ENCODE assay signal across 8 cellular contexts in the genomic region with DNA sequence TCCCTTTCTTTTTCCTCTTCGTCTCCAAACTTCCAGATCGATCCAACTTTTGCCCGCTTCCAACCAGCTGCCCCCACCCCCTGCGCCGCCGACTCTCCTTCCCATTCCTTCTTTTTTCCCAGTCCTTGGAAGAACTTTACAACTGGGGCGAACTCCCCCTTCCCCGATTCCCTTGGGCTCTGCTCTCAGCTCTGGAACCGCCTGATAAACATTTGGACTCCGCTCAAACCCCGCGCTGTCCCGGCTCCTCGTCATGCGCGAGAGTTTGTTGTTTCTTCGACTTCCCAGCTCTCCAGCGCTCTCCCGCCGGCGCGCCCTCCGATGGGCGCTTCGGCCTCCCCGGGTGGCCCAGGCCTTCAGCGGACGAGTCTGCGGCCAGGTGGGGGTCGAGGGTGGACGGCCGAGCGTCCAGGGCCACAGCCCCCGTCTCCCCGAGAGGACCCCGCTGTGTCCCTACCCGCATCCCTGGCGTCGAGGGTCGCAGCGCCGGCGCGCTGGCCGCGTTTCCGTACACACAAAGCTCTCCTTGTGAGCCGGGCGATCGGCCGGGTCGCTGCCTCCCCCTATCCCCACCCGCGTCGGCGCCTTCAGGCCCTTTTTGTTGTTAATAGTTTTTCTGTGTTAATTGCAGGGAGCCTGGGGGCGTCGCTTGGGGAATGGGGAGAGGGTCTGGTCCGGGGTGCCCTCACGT. TPM values are rescaled to one million over a fixed set of nuclear protein-coding genes. Genes with fewer than 3 reads are reported as not detected.
DNase-seq lines count a peak whose midpoint lies in the region; ATAC-seq lines count a peak whose summit lies in the region.

No MANE protein-coding gene starts in this region.

- no peaks in the 10 kb centered on the region for H3K27me3 ChIP-seq in rectal smooth muscle tissue (ENCODE audit: control insufficient read depth, insufficient read depth, low read length)

- H3K27ac ChIP-seq in rectal smooth muscle tissue (ENCODE audit: low read depth, low read length): peak overlapping the region; percentile 96

- H3K27me3 Mint-ChIP-seq in activated naive CD8-positive, alpha-beta T cell: peaks cover 2% of the 10 kb centered on the region

- no peaks in the 10 kb centered on the region for H3K36me3 Mint-ChIP-seq in activated naive CD8-positive, alpha-beta T cell

- peak overlapping the region; percentile 91 for H3K4me3 Mint-ChIP-seq in activated naive CD8-positive, alpha-beta T cell

- H3K36me3 ChIP-seq in rectal smooth muscle tissue (ENCODE audit: control insufficient read depth, insufficient read depth, low read length): peaks cover 17% of the 10 kb centered on the region

- peaks cover 15% of the 10 kb centered on the region for H3K4me1 ChIP-seq in rectal smooth muscle tissue (ENCODE audit: control insufficient read depth, insufficient read depth, low read length)

- peaks cover 15% of the 10 kb centered on the region for H3K4me1 Mint-ChIP-seq in activated naive CD8-positive, alpha-beta T cell (ENCODE audit: low read depth)

- intact Hi-C loops in left cardiac atrium (cut with DNase I): no loop called here

- peak overlapping the region; percentile 91 for H3K9ac ChIP-seq in rectal smooth muscle tissue (ENCODE audit: low read length)

- ATAC-seq in left cardiac atrium (peak; percentile 80 to 82), GM21619 (IDR thresholded peaks at IDR 0.05; ENCODE audit: unreplicated experiment) (no peak)

- peak; percentile 29 for DNase-seq in stimulated activated CD4-positive, alpha-beta T cell treated with anti-CD3 and anti-CD28 coated beads, Interleukin-4, amount 100 ng/mL, for 1 hour
- DNase-seq in stimulated activated CD4-positive, alpha-beta T cell treated with anti-CD3 and anti-CD28 coated beads, Interleukin-4, amount 100 ng/mL, for 24 hours: no peak
- DNase-seq in left cardiac atrium (peak; percentile 71), iPS-NIHi11 (ENCODE audit: low spot score) (no peak), putamen (ENCODE audit: low spot score) (no peak)

- peak overlapping the region; percentile 94 for H3K4me3 ChIP-seq in rectal smooth muscle tissue (ENCODE audit: low read length)

- no peaks in the 10 kb centered on the region for H3K9me3 Mint-ChIP-seq in activated naive CD8-positive, alpha-beta T cell (ENCODE audit: low read depth)

- peak overlapping the region; percentile 71 for H3K27ac Mint-ChIP-seq in activated naive CD8-positive, alpha-beta T cell

RNA-seq across cellular contexts. Expression of a gene that starts 0.8 kb away (rescaled TPM):
- 10 to 100 TPM; 51.2 to 52.2 TPM for total RNA-seq in left cardiac atrium

RNA-seq across cellular contexts. Expression of a gene that starts 7.5 kb away (rescaled TPM):
- total RNA-seq in left cardiac atrium: 10 to 100 TPM; 79.4 to 95.7 TPM

RNA-seq across cellular contexts. Expression of a gene that starts 22.0 kb away (rescaled TPM):
- 10 to 100 TPM in 1 of 2 donors, 1 to 10 TPM in 1; 8.2 to 12.0 TPM for total RNA-seq in left cardiac atrium

RNA-seq across cellular contexts. Expression of a gene that starts 34.3 kb away (rescaled TPM):
- 10 to 100 TPM; 63.5 to 73.1 TPM for total RNA-seq in left cardiac atrium

RNA-seq across cellular contexts. Expression of a gene that starts 45.8 kb away (rescaled TPM):
- total RNA-seq in left cardiac atrium: under 1 TPM in 1 of 2 donors, not detected in 1; 0.12 TPM

Comparison
In these comparisons a context has a peak if more than half of its experiments do, and no peak if none do; other contexts are left out.
1. DNase-seq: peak in stimulated activated CD4-positive, alpha-beta T cell treated with anti-CD3 and anti-CD28 coated beads, Interleukin-4, amount 100 ng/mL, for 1 hour (single experiment) and left cardiac atrium (single experiment); none in stimulated activated CD4-positive, alpha-beta T cell treated with anti-CD3 and anti-CD28 coated beads, Interleukin-4, amount 100 ng/mL, for 24 hours (single experiment), iPS-NIHi11 (single experiment) and putamen (single experiment).